In the genomic region with DNA sequence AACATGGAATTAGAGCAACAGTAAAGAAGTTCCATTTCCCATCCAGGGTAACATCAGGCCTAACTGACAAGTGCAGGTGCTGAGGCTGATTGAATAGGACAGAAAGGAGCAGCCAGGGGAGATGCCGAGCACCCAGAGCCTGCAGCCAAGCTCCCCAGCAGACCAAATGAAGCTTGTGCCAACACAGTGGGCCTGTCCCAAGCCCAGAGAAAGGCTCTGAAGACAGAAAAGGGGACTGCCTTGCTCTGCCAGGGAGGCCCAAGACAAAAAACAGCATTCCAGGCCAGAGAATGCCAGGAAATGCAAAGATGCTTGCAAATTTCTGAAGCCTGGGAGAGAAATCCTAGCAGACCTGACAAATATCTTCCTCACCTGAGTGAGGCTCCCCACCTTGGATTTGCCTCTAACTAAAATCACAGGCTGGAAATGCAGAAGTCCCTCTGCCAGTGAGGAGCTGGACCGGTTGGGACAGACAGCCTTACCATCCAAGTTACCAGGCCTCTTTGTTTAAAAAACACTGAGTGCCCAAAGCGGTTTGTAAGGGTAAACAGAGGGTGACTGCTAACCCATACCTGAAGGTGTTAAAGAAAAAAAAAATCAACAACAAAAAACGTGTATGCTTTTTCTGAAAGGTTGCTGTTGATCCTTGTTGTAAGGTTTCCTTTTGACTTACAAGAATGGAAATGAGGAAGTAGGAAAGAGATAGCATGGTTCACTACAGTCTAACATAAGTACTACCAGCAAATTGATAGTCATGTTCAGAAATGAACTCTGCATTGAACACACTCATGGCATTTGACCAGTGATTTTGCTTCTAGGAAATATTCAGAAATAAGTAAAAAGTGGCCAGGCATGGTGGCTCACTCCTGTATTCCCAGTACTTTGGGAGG, we compare ENCODE assay signal across 12 cellular contexts. TPM values are rescaled to one million over a fixed set of nuclear protein-coding genes. Genes with fewer than 3 reads are reported as not detected.
DNase-seq lines count a peak whose midpoint lies in the region; ATAC-seq and TF ChIP-seq lines count a peak whose summit lies in the region.
"Had no signal": no experiment of that assay in that cellular context is flagged by ENCODE, and none has a peak within 500 bp of the region (broad histone marks: within the 10 kb centered on the region; RNA-seq: fewer than 3 reads in every experiment).

No MANE protein-coding gene starts in this region.

- no peak for TF ChIP-seq POLR2A in GM18505 (IDR thresholded peaks at IDR 0.05; ENCODE audit: borderline replicate concordance, extremely low read depth, insufficient read depth, insufficient read length)
- TF ChIP-seq POLR2A in thyroid gland (IDR thresholded peaks at IDR 0.05), result no peak
- no peak for TF ChIP-seq POLR2A in heart left ventricle (IDR thresholded peaks at IDR 0.05)

- ATAC-seq in GM18505 (IDR thresholded peaks at IDR 0.05; ENCODE audit: unreplicated experiment) (peak; percentile 91), GM21576 (IDR thresholded peaks at IDR 0.05; ENCODE audit: unreplicated experiment) (peak; percentile 94), HG03442 (IDR thresholded peaks at IDR 0.05; ENCODE audit: unreplicated experiment) (peak; percentile 94), HG03460 (IDR thresholded peaks at IDR 0.05; ENCODE audit: unreplicated experiment) (no peak), heart left ventricle (no peak)
- no peak for ATAC-seq in activated CD8-positive, alpha-beta T cell treated with anti-CD3 and anti-CD28 coated beads for 36 hours

- no peaks in the 10 kb centered on the region for H3K9me3 Mint-ChIP-seq in dendritic cell treated with granulocyte-macrophage colony-stimulating factor and Interleukin-4, amounts not matched to agents 40 ng/mL and 50 ng/mL, for 4 days
- H3K9me3 Mint-ChIP-seq in activated CD8-positive, alpha-beta T cell treated with anti-CD3 and anti-CD28 coated beads for 36 hours, result no peaks in the 10 kb centered on the region

- peak overlapping the region; percentile 44 for H3K27ac Mint-ChIP-seq in dendritic cell treated with granulocyte-macrophage colony-stimulating factor and Interleukin-4, amounts not matched to agents 40 ng/mL and 50 ng/mL, for 4 days
- no peak overlapping the region for H3K27ac Mint-ChIP-seq in activated CD8-positive, alpha-beta T cell treated with anti-CD3 and anti-CD28 coated beads for 36 hours

- CTCF ChIA-PET in activated CD8-positive, alpha-beta T cell treated with anti-CD3 and anti-CD28 coated beads for 36 hours (lab: Charles Lee), result no interaction called here

- H3K4me3 ChIP-seq in thyroid gland (replicated peaks in 1 of 3) (no peak overlapping the region), heart left ventricle (no peak overlapping the region)

- no peaks in the 10 kb centered on the region for H3K9me3 ChIP-seq in thyroid gland
- H3K9me3 ChIP-seq in heart left ventricle, result no peaks in the 10 kb centered on the region

- TF ChIP-seq CTCF in thyroid gland (IDR thresholded peaks at IDR 0.05) (no peak), heart left ventricle (IDR thresholded peaks at IDR 0.05) (no peak)
- TF ChIP-seq CTCF in activated CD8-positive, alpha-beta T cell treated with anti-CD3 and anti-CD28 coated beads for 36 hours (IDR thresholded peaks at IDR 0.05), result no peak

- H3K4me1 Mint-ChIP-seq in dendritic cell treated with granulocyte-macrophage colony-stimulating factor and Interleukin-4, amounts not matched to agents 40 ng/mL and 50 ng/mL, for 4 days (ENCODE audit: low read depth), result peaks cover 10% of the 10 kb centered on the region
- H3K4me1 Mint-ChIP-seq in activated CD8-positive, alpha-beta T cell treated with anti-CD3 and anti-CD28 coated beads for 36 hours (ENCODE audit: low read depth), result no peaks in the 10 kb centered on the region

- WGBS in thyroid gland, 2 donors, result 81 to 83% methylated on average over 4 of the region's 4 CpGs
- 76 to 82% (median 78%) methylated on average over 4 of the region's 4 CpGs for WGBS in heart left ventricle, 4 donors

- H3K4me1 ChIP-seq in thyroid gland (no peaks in the 10 kb centered on the region), heart left ventricle (no peaks in the 10 kb centered on the region)

- H3K27me3 ChIP-seq in thyroid gland (no peaks in the 10 kb centered on the region), heart left ventricle (no peaks in the 10 kb centered on the region)

- POLR2A ChIA-PET in activated CD8-positive, alpha-beta T cell treated with anti-CD3 and anti-CD28 coated beads for 36 hours (lab: Charles Lee), result interaction anchor here (1.0 kb wide), 1 partner anchor 11 kb away, joined by 4 read pairs; no protein-coding TSS in a partner anchor

- no peaks in the 10 kb centered on the region for H3K27me3 Mint-ChIP-seq in dendritic cell treated with granulocyte-macrophage colony-stimulating factor and Interleukin-4, amounts not matched to agents 40 ng/mL and 50 ng/mL, for 4 days
- no peaks in the 10 kb centered on the region for H3K27me3 Mint-ChIP-seq in activated CD8-positive, alpha-beta T cell treated with anti-CD3 and anti-CD28 coated beads for 36 hours

- no peaks in the 10 kb centered on the region for H3K36me3 ChIP-seq in thyroid gland
- no peaks in the 10 kb centered on the region for H3K36me3 ChIP-seq in heart left ventricle

- H3K27ac ChIP-seq in thyroid gland (no peak overlapping the region), heart left ventricle (no peak overlapping the region)

- no peak overlapping the region for H3K4me3 Mint-ChIP-seq in dendritic cell treated with granulocyte-macrophage colony-stimulating factor and Interleukin-4, amounts not matched to agents 40 ng/mL and 50 ng/mL, for 4 days
- H3K4me3 Mint-ChIP-seq in activated CD8-positive, alpha-beta T cell treated with anti-CD3 and anti-CD28 coated beads for 36 hours, result no peak overlapping the region

- intact Hi-C loops in dendritic cell treated with granulocyte-macrophage colony-stimulating factor and Interleukin-4, amounts not matched to agents 40 ng/mL and 50 ng/mL, for 4 days (cut with micrococcal nuclease), result no loop called here
- intact Hi-C loops in thyroid gland (cut with DNase I), result no loop called here
- intact Hi-C loops in heart left ventricle (cut with DNase I), result loop anchor here in 2 of 10 donors (10.0 kb wide), 1 partner anchor 87 kb away; no protein-coding TSS in a partner anchor
- intact Hi-C loops in activated CD8-positive, alpha-beta T cell treated with anti-CD3 and anti-CD28 coated beads for 36 hours (cut with micrococcal nuclease), result no loop called here

- no peaks in the 10 kb centered on the region for H3K36me3 Mint-ChIP-seq in dendritic cell treated with granulocyte-macrophage colony-stimulating factor and Interleukin-4, amounts not matched to agents 40 ng/mL and 50 ng/mL, for 4 days (ENCODE audit: low read depth)
- no peaks in the 10 kb centered on the region for H3K36me3 Mint-ChIP-seq in activated CD8-positive, alpha-beta T cell treated with anti-CD3 and anti-CD28 coated beads for 36 hours (ENCODE audit: low read depth)

- no peak for DNase-seq in thyroid gland
- no peak for DNase-seq in heart left ventricle
- DNase-seq in activated CD8-positive, alpha-beta T cell treated with anti-CD3 and anti-CD28 coated beads for 36 hours, result no peak
- DNase-seq: NCI-H1105, T-helper 2 cell had no signal

RNA-seq across cellular contexts. Expression of gene HMGB1, which starts 11.9 kb away (rescaled TPM):
- total RNA-seq in thyroid gland (100 to 1,000 TPM; 255 to 467 (median 327) TPM), heart left ventricle (100 to 1,000 TPM; 137 to 215 (median 164) TPM)
- polyA plus RNA-seq in heart left ventricle, result 100 to 1,000 TPM; 236 to 361 TPM
- total RNA-seq in activated CD8-positive, alpha-beta T cell treated with anti-CD3 and anti-CD28 coated beads for 36 hours, result 100 to 1,000 TPM; 666 to 676 TPM

RNA-seq across cellular contexts. Expression of gene UBE2L5, which starts 55.3 kb away (rescaled TPM):
- not detected for total RNA-seq in thyroid gland
- total RNA-seq in heart left ventricle, result under 1 TPM in 1 of 9 donors, not detected in 8; 0.32 TPM
- not detected for polyA plus RNA-seq in heart left ventricle
- not detected for total RNA-seq in activated CD8-positive, alpha-beta T cell treated with anti-CD3 and anti-CD28 coated beads for 36 hours
- total RNA-seq: fibroblast of villous mesenchyme, renal cortical epithelial cell had no signal

Comparison
In these comparisons a context has a peak if more than half of its experiments do, and no peak if none do; other contexts are left out.
1. ATAC-seq: peak in GM18505 (single experiment), GM21576 (single experiment) and HG03442 (single experiment); none in HG03460 (single experiment), heart left ventricle (0 of 4) and activated CD8-positive, alpha-beta T cell treated with anti-CD3 and anti-CD28 coated beads for 36 hours (single experiment).